In the genomic region with DNA sequence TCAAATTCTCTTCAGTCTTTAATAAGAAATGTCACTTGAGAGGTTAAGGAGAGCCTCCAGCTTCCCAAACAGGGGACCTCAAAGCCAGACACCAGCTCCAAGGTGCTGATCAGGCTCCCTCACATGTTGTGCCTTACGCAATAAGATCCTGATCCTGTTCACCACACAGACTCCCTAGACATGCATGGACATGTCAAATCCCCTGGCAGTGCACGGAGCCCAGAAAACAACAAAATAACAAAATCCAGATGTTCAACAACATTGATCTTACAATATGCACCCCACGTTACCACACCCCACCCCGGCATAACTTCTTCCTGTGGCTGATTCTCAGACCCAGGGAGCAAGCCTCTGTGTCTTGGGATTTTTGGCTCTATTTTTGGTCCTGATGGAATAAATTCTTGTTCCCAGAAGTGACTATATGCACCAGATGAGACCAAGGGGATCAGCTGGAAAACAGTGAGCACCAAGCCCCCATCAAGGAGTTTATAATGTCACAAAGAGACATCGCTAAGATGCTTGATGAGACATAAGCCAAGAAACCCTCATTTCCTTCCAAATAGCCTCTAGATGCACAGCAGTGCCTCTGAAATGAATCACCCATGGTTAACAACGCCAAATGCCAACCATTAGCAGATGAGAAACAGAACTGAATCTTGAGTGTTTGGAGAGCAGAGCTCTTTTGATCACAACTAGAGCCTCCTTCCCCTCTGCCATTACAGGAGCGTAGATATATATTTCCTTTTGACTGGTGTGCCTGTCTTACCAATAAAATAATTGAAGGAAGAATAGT, we compare ENCODE assay signal across 10 cellular contexts.
A peak's percentile ranks its signal among the peaks of the same experiment; 100 is the strongest.
DNase-seq lines count a peak whose midpoint lies in the region; ATAC-seq, FAIRE-seq and TF ChIP-seq lines count a peak whose summit lies in the region.
"Had no signal": no experiment of that assay in that cellular context is flagged by ENCODE, and none has a peak within 500 bp of the region (broad histone marks: within the 10 kb centered on the region; RNA-seq: fewer than 3 reads in every experiment).

No MANE protein-coding gene starts in this region.

- peaks cover 0 to 15% of the 10 kb centered on the region in 2 donors for H3K36me3 Mint-ChIP-seq in activated naive CD4-positive, alpha-beta T cell treated with anti-CD3 and anti-CD28 coated beads, Interleukin-2, amount 50 U/mL, for 72 hours
- peaks cover 10% of the 10 kb centered on the region for H3K36me3 Mint-ChIP-seq in activated naive CD4-positive, alpha-beta T cell treated with anti-CD3 and anti-CD28 coated beads for 36 hours (ENCODE audit: low read depth)

- peaks cover 43% of the 10 kb centered on the region for H3K4me1 ChIP-seq in OCI-LY3 (ENCODE audit: low read length)

- H3K27ac Mint-ChIP-seq in activated naive CD4-positive, alpha-beta T cell treated with anti-CD3 and anti-CD28 coated beads, Interleukin-2, amount 50 U/mL, for 72 hours: no peak overlapping the region
- no peak overlapping the region for H3K27ac Mint-ChIP-seq in activated naive CD4-positive, alpha-beta T cell treated with anti-CD3 and anti-CD28 coated beads for 36 hours

- intact Hi-C loops in activated naive CD4-positive, alpha-beta T cell treated with anti-CD3 and anti-CD28 coated beads for 36 hours (cut with micrococcal nuclease): no loop called here

- H3K4me1 Mint-ChIP-seq in activated naive CD4-positive, alpha-beta T cell treated with anti-CD3 and anti-CD28 coated beads for 36 hours (ENCODE audit: low read depth): peaks cover 15% of the 10 kb centered on the region

- H3K4me3 ChIP-seq in OCI-LY3 (ENCODE audit: low read length): no peak overlapping the region
- no peak overlapping the region for H3K4me3 ChIP-seq in epithelial cell of esophagus (ENCODE audit: low read length)
- H3K4me3 ChIP-seq: stomach had no signal

- no peak overlapping the region for H3K4me3 Mint-ChIP-seq in activated naive CD4-positive, alpha-beta T cell treated with anti-CD3 and anti-CD28 coated beads for 36 hours

- no peak for DNase-seq in activated naive CD4-positive, alpha-beta T cell treated with anti-CD3 and anti-CD28 coated beads, Interleukin-2, amount 50 U/mL, for 72 hours (ENCODE audit: low spot score in 2 of 2)
- no peak for DNase-seq in activated naive CD4-positive, alpha-beta T cell treated with anti-CD3 and anti-CD28 coated beads for 36 hours
- DNase-seq in epithelial cell of esophagus (ENCODE audit: low read depth) (peak; percentile 88), GM19240 (ENCODE audit: insufficient read length, low spot score) (no peak), D721Med (ENCODE audit: insufficient read length, low spot score) (no peak)
- no peak for DNase-seq in stimulated activated naive CD8-positive, alpha-beta T cell treated with anti-CD3 and anti-CD28 coated beads, Interleukin-15, Interleukin-2, amounts not matched to agents 100 U/mL and 50 U/mL, for 24 hours
- DNase-seq: stomach had no signal

- H4K20me1 ChIP-seq in OCI-LY3 (ENCODE audit: insufficient read depth, low read length): no peaks in the 10 kb centered on the region

- ATAC-seq in activated naive CD4-positive, alpha-beta T cell treated with anti-CD3 and anti-CD28 coated beads, Interleukin-2, amount 50 U/mL, for 72 hours: peak; percentile 64 to 87
- ATAC-seq in stimulated activated naive CD8-positive, alpha-beta T cell treated with anti-CD3 and anti-CD28 coated beads, Interleukin-15, Interleukin-2, amounts not matched to agents 100 U/mL and 50 U/mL, for 24 hours: peak; percentile 69
- ATAC-seq in HG03439 (IDR thresholded peaks at IDR 0.05; ENCODE audit: unreplicated experiment): no peak

- no peak overlapping the region for H3K27ac ChIP-seq in OCI-LY3 (ENCODE audit: low read length)
- H3K27ac ChIP-seq: C4-2B had no signal

- no peaks in the 10 kb centered on the region for H3K79me2 ChIP-seq in OCI-LY3 (ENCODE audit: low read length)

- no peak for TF ChIP-seq CTCF in OCI-LY3 (IDR thresholded peaks at IDR 0.05; ENCODE audit: low read depth, low read length)
- TF ChIP-seq CTCF in epithelial cell of esophagus (IDR thresholded peaks at IDR 0.05; ENCODE audit: insufficient read depth, low read depth, low read length, missing control alignments): no peak
- no peak for TF ChIP-seq CTCF in D721Med (IDR thresholded peaks at IDR 0.05; ENCODE audit: insufficient read depth, missing control alignments)

- H2AFZ ChIP-seq in OCI-LY3 (ENCODE audit: low read depth, low read length): no peak overlapping the region

- H3K9ac ChIP-seq in OCI-LY3 (ENCODE audit: low read length): no peak overlapping the region

- H3K9me3 Mint-ChIP-seq in activated naive CD4-positive, alpha-beta T cell treated with anti-CD3 and anti-CD28 coated beads, Interleukin-2, amount 50 U/mL, for 72 hours: peaks cover 0 to 7% of the 10 kb centered on the region in 2 donors
- H3K9me3 Mint-ChIP-seq in activated naive CD4-positive, alpha-beta T cell treated with anti-CD3 and anti-CD28 coated beads for 36 hours: peaks cover 5% of the 10 kb centered on the region

- H3K27me3 ChIP-seq in OCI-LY3 (ENCODE audit: low read depth, low read length): peaks cover 24% of the 10 kb centered on the region
- H3K27me3 ChIP-seq: stomach had no signal

- peaks cover 5% of the 10 kb centered on the region for H3K36me3 ChIP-seq in OCI-LY3 (replicated peaks; ENCODE audit: low read depth, low read length)

- H3K27me3 Mint-ChIP-seq in activated naive CD4-positive, alpha-beta T cell treated with anti-CD3 and anti-CD28 coated beads for 36 hours (ENCODE audit: low read depth): no peaks in the 10 kb centered on the region

- no peaks in the 10 kb centered on the region for H3K9me3 ChIP-seq in OCI-LY3 (ENCODE audit: insufficient read depth, low read length)
- H3K9me3 ChIP-seq: stomach had no signal

- H3K4me2 ChIP-seq in OCI-LY3 (ENCODE audit: low read length): peak overlapping the region; percentile 30

- CTCF ChIA-PET in activated naive CD4-positive, alpha-beta T cell treated with anti-CD3 and anti-CD28 coated beads for 36 hours (lab: Charles Lee): interaction anchor here (0.7 kb wide), 1 partner anchor 65 kb away, joined by 3 read pairs; no protein-coding TSS in a partner anchor

- no peak for FAIRE-seq in D721Med (lab: Jason Lieb, UNC)
